11 cellular contexts compared by ENCODE assay signal in genomic region chr6:52061481-52061880, GRCh38. TPM values are rescaled to one million over a fixed set of nuclear protein-coding genes. Genes with fewer than 3 reads are reported as not detected.
"Had no signal": no experiment of that assay in that cellular context is flagged by ENCODE, and none has a peak within 500 bp of the region (broad histone marks: within the 10 kb centered on the region; RNA-seq: fewer than 3 reads in every experiment).

No MANE protein-coding gene starts in this region.

- ATAC-seq: GM23338 had no signal

- H3K9ac ChIP-seq: KMS-11 had no signal

- H3K4me3 ChIP-seq: GM23338 had no signal

- H3K27ac ChIP-seq: HL-60, KMS-11 had no signal

- FAIRE-seq: H1, H54 had no signal

- DNase-seq: H9, HCEC 1CT, HFFc6, IMR-90, KBM-7 had no signal

- H3K4me2 ChIP-seq: GM23338, KMS-11 had no signal

- H2AFZ ChIP-seq: GM23338 had no signal

RNA-seq across cellular contexts. Expression of gene PKHD1, which starts 25.9 kb away (rescaled TPM):
- total RNA-seq: HFFc6, HT1080, IMR-90 had no signal
- polyA plus RNA-seq: IMR-90 had no signal
